In the genomic region with DNA sequence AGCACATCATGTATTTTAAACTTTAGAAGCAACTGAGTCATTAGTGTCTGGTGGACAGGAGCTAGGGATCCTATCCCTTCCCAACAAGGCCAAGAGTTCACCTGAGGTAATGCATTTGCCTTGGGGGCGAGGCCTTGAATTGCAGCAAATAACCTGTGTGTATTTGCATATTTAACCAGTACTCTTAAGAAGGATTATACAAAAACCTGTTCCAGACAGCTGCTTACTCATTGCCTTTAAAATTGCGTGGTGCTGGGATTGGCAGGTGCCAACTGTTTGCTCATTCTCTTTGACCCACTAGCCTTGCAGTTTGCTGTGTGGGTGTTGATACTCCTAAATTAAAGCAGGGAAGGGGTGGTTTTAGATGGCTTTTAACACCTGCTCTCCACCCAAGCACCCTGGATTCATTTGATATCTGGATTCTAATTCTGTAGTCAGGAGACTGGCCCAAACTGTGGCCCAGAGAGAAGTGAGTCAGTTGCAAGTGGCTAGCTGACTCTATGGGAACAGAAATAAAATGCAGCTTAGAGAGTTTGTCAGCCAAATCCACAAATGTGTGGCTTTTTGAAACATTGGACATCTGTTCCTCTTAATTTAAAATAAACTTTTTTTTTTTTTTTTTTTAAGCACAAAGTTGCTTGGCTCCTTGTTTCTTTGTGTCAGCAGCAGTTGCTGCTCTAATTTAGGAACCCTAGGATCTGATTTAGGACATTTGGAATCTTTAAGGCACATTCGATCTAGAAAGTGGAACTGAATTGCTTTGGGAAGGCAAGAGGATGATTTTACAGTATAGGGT, we compare ENCODE assay signal across 1 cellular context.
TF ChIP-seq lines count a peak whose summit lies in the region.

No MANE protein-coding gene starts in this region.

TF ChIP-seq in HepG2, 621 proteins besides CTCF, POLR2A, EP300 and RAD21 (continued from another document and continues in another):
- TF ChIP-seq ZFP90 (CRISPR knock-in tag; IDR thresholded peaks at IDR 0.05; ENCODE audit: borderline replicate concordance) (no peak), ZNF207 (IDR thresholded peaks at IDR 0.05; ENCODE audit: borderline replicate concordance) (no peak), SALL2 (CRISPR knock-in tag; IDR thresholded peaks at IDR 0.05) (no peak), FOXK1 (CRISPR knock-in tag; IDR thresholded peaks at IDR 0.05; ENCODE audit: borderline replicate concordance, low read depth) (peak; percentile 63; the same call in 1 of the 2 replicates), ZNF777 (CRISPR knock-in tag; IDR thresholded peaks at IDR 0.05) (no peak), FOXM1 (CRISPR knock-in tag; IDR thresholded peaks at IDR 0.05) (no peak), ZFP36L1 (CRISPR knock-in tag; IDR thresholded peaks at IDR 0.05) (0 out of 2 replicates have a peak, but pooled peaks have one; percentile 19), KDM2A (CRISPR knock-in tag; IDR thresholded peaks at IDR 0.05; ENCODE audit: borderline replicate concordance, low read depth) (peak; percentile 35), GATAD2A (CRISPR knock-in tag; IDR thresholded peaks at IDR 0.05) (peak; percentile 70), HES4 (CRISPR knock-in tag; IDR thresholded peaks at IDR 0.05; ENCODE audit: borderline replicate concordance) (no peak), ZNF331 (CRISPR knock-in tag; IDR thresholded peaks at IDR 0.05) (no peak; the same call in 1 of the 2 replicates), ZNF44 (CRISPR knock-in tag; IDR thresholded peaks at IDR 0.05) (no peak; the same call in 1 of the 2 replicates), ATF7 (IDR thresholded peaks at IDR 0.05) (no peak), ATF7 (CRISPR knock-in tag; IDR thresholded peaks at IDR 0.05) (no peak), KDM6A (CRISPR knock-in tag; IDR thresholded peaks at IDR 0.05; ENCODE audit: low read depth) (no peak), ZNF572 (CRISPR knock-in tag; IDR thresholded peaks at IDR 0.05) (no peak), RBM22 (optimal IDR thresholded peaks at IDR 0.05; ENCODE audit: low read length) (peak; percentile 94), NONO (IDR thresholded peaks at IDR 0.05) (no peak), NONO (CRISPR knock-in tag; conservative IDR thresholded peaks at IDR 0.05) (no peak), MAX (IDR thresholded peaks at IDR 0.05) (no peak), ZNF672 (CRISPR knock-in tag; IDR thresholded peaks at IDR 0.05) (no peak), ZMYM4 (CRISPR knock-in tag; IDR thresholded peaks at IDR 0.05) (no peak), ZNF33B (CRISPR knock-in tag; IDR thresholded peaks at IDR 0.05) (no peak), NR2C2 (CRISPR knock-in tag; IDR thresholded peaks at IDR 0.05; ENCODE audit: borderline replicate concordance) (no peak), NFATC3 (CRISPR knock-in tag; IDR thresholded peaks at IDR 0.05) (no peak), USF2 (IDR thresholded peaks at IDR 0.05; ENCODE audit: low read depth, low read length) (no peak), USF2 (CRISPR knock-in tag; IDR thresholded peaks at IDR 0.05; ENCODE audit: borderline replicate concordance) (no peak), SETDB1 (CRISPR knock-in tag; IDR thresholded peaks at IDR 0.05; ENCODE audit: borderline replicate concordance) (no peak), ZNF557 (CRISPR knock-in tag; IDR thresholded peaks at IDR 0.05) (no peak), TERF1 (CRISPR knock-in tag; IDR thresholded peaks at IDR 0.05) (no peak), NR2F2 (IDR thresholded peaks at IDR 0.05; ENCODE audit: borderline replicate concordance, low read depth) (peak; percentile 26; the same call in 1 of the 2 replicates), ZSCAN30 (CRISPR knock-in tag; IDR thresholded peaks at IDR 0.05) (peak; percentile 7; the same call in 1 of the 2 replicates), ATF1 (CRISPR knock-in tag; IDR thresholded peaks at IDR 0.05) (no peak), ZZZ3 (CRISPR knock-in tag; IDR thresholded peaks at IDR 0.05; ENCODE audit: borderline replicate concordance) (no peak), NFKB2 (CRISPR knock-in tag; IDR thresholded peaks at IDR 0.05; ENCODE audit: borderline replicate concordance) (no peak), TCF12 (IDR thresholded peaks at IDR 0.05) (no peak), TCF12 (CRISPR knock-in tag; IDR thresholded peaks at IDR 0.05) (no peak), ZNF329 (CRISPR knock-in tag; IDR thresholded peaks at IDR 0.05; ENCODE audit: low read depth) (no peak), SMARCE1 (IDR thresholded peaks at IDR 0.05; ENCODE audit: borderline replicate concordance) (no peak), GRHL1 (CRISPR knock-in tag; conservative IDR thresholded peaks at IDR 0.05) (no peak), ZNF234 (CRISPR knock-in tag; conservative IDR thresholded peaks at IDR 0.05) (no peak), U2AF1 (optimal IDR thresholded peaks at IDR 0.05; ENCODE audit: low read depth, low read length) (no peak), ZNF7 (CRISPR knock-in tag; IDR thresholded peaks at IDR 0.05) (no peak), HMGA1 (CRISPR knock-in tag; conservative IDR thresholded peaks at IDR 0.05) (no peak), MEF2D (CRISPR knock-in tag; IDR thresholded peaks at IDR 0.05) (no peak), KLF12 (CRISPR knock-in tag; IDR thresholded peaks at IDR 0.05; ENCODE audit: borderline replicate concordance) (no peak), ZNF772 (CRISPR knock-in tag; IDR thresholded peaks at IDR 0.05) (no peak), TOPORS (CRISPR knock-in tag; IDR thresholded peaks at IDR 0.05) (no peak), ZNF446 (CRISPR knock-in tag; IDR thresholded peaks at IDR 0.05) (no peak), HNRNPLL (IDR thresholded peaks at IDR 0.05; ENCODE audit: low read depth, low read length, poor library complexity, severe bottlenecking) (no peak), ETV5 (CRISPR knock-in tag; IDR thresholded peaks at IDR 0.05; ENCODE audit: borderline replicate concordance) (no peak; the same call in 1 of the 2 replicates), LBX2 (CRISPR knock-in tag; IDR thresholded peaks at IDR 0.05; ENCODE audit: borderline replicate concordance) (no peak), ZNF432 (CRISPR knock-in tag; IDR thresholded peaks at IDR 0.05; ENCODE audit: borderline replicate concordance) (no peak), ZNF562 (CRISPR knock-in tag; IDR thresholded peaks at IDR 0.05; ENCODE audit: borderline replicate concordance) (no peak), ZNF652 (CRISPR knock-in tag; IDR thresholded peaks at IDR 0.05; ENCODE audit: borderline replicate concordance, low read depth) (peak; percentile 30; the same call in 1 of the 2 replicates), RCOR2 (CRISPR knock-in tag; IDR thresholded peaks at IDR 0.05) (no peak)
- TF ChIP-seq, protein P1, sequence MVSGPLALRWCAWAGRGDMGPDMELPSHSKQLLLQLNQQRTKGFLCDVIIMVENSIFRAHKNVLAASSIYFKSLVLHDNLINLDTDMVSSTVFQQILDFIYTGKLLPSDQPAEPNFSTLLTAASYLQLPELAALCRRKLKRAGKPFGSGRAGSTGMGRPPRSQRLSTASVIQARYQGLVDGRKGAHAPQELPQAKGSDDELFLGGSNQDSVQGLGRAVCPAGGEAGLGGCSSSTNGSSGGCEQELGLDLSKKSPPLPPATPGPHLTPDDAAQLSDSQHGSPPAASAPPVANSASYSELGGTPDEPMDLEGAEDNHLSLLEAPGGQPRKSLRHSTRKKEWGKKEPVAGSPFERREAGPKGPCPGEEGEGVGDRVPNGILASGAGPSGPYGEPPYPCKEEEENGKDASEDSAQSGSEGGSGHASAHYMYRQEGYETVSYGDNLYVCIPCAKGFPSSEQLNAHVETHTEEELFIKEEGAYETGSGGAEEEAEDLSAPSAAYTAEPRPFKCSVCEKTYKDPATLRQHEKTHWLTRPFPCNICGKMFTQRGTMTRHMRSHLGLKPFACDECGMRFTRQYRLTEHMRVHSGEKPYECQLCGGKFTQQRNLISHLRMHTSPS (CRISPR knock-in tag; IDR thresholded peaks at IDR 0.05; ENCODE audit: low read depth): no peak
- TF ChIP-seq, protein P2, sequence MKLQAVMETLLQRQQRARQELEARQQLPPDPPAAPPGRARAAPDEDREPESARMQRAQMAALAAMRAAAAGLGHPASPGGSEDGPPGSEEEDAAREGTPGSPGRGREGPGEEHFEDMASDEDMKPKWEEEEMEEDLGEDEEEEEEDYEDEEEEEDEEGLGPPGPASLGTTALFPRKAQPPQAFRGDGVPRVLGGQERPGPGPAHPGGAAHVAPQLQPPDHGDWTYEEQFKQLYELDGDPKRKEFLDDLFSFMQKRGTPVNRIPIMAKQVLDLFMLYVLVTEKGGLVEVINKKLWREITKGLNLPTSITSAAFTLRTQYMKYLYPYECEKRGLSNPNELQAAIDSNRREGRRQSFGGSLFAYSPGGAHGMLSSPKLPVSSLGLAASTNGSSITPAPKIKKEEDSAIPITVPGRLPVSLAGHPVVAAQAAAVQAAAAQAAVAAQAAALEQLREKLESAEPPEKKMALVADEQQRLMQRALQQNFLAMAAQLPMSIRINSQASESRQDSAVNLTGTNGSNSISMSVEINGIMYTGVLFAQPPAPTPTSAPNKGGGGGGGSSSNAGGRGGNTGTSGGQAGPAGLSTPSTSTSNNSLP (IDR thresholded peaks at IDR 0.05; ENCODE audit: low read depth, low read length): peak; percentile 39; the same call in 1 of the 2 replicates
- TF ChIP-seq, protein P3, sequence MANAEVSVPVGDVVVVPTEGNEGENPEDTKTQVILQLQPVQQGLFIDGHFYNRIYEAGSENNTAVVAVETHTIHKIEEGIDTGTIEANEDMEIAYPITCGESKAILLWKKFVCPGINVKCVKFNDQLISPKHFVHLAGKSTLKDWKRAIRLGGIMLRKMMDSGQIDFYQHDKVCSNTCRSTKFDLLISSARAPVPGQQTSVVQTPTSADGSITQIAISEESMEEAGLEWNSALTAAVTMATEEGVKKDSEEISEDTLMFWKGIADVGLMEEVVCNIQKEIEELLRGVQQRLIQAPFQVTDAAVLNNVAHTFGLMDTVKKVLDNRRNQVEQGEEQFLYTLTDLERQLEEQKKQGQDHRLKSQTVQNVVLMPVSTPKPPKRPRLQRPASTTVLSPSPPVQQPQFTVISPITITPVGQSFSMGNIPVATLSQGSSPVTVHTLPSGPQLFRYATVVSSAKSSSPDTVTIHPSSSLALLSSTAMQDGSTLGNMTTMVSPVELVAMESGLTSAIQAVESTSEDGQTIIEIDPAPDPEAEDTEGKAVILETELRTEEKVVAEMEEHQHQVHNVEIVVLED (CRISPR knock-in tag; IDR thresholded peaks at IDR 0.05; ENCODE audit: borderline replicate concordance): no peak
- TF ChIP-seq, protein P4, sequence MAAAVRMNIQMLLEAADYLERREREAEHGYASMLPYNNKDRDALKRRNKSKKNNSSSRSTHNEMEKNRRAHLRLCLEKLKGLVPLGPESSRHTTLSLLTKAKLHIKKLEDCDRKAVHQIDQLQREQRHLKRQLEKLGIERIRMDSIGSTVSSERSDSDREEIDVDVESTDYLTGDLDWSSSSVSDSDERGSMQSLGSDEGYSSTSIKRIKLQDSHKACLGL (CRISPR knock-in tag; IDR thresholded peaks at IDR 0.05): no peak
- TF ChIP-seq, protein P5, sequence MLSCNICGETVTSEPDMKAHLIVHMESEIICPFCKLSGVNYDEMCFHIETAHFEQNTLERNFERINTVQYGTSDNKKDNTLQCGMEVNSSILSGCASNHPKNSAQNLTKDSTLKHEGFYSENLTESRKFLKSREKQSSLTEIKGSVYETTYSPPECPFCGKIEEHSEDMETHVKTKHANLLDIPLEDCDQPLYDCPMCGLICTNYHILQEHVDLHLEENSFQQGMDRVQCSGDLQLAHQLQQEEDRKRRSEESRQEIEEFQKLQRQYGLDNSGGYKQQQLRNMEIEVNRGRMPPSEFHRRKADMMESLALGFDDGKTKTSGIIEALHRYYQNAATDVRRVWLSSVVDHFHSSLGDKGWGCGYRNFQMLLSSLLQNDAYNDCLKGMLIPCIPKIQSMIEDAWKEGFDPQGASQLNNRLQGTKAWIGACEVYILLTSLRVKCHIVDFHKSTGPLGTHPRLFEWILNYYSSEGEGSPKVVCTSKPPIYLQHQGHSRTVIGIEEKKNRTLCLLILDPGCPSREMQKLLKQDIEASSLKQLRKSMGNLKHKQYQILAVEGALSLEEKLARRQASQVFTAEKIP (CRISPR knock-in tag; IDR thresholded peaks at IDR 0.05; ENCODE audit: borderline replicate concordance): no peak
